ENCODE assay signal across 8 cellular contexts in genomic region chr2:177393381-177393780, GRCh38. TPM values are rescaled to one million over a fixed set of nuclear protein-coding genes. Genes with fewer than 3 reads are reported as not detected.
DNase-seq lines count a peak whose midpoint lies in the region; ATAC-seq and TF ChIP-seq lines count a peak whose summit lies in the region.

No MANE protein-coding gene starts in this region.

- no peaks in the 10 kb centered on the region for H3K36me3 ChIP-seq in ovary

- ATAC-seq in SK-N-SH treated with all-trans-retinoic acid at 6 μM for 48 hours (peak; percentile 5; the same call in 2 of the 3 replicates), HG02798 (IDR thresholded peaks at IDR 0.05; ENCODE audit: poor library complexity, unreplicated experiment) (no peak), HG03045 (IDR thresholded peaks at IDR 0.05; ENCODE audit: unreplicated experiment) (no peak)

- TF ChIP-seq CTCF in epithelial cell of proximal tubule (conservative IDR thresholded peaks at IDR 0.05; ENCODE audit: low read depth, low read length) (no peak), ovary (IDR thresholded peaks at IDR 0.05) (no peak)

- TF ChIP-seq EP300 in ovary (IDR thresholded peaks at IDR 0.05): no peak

- H3K27ac ChIP-seq in ovary: peak overlapping the region in 1 of 2 donors; percentile 33

- H3K9me3 ChIP-seq in ovary: no peaks in the 10 kb centered on the region

- H3K4me1 ChIP-seq in ovary (ENCODE audit: insufficient read depth): peaks cover 2% of the 10 kb centered on the region

- 2 to 10% (median 2%) methylated on average over 6 of the region's 6 CpGs for WGBS in ovary, 3 donors

- no peaks in the 10 kb centered on the region for H3K27me3 ChIP-seq in ovary

- intact Hi-C loops in ovary (cut with DNase I): no loop called here

- peak overlapping the region; percentile 88 for H3K4me3 ChIP-seq in epithelial cell of proximal tubule (ENCODE audit: low read depth, low read length)
- H3K4me3 ChIP-seq in ovary: peak overlapping the region; percentile 96

- TF ChIP-seq POLR2A in ovary (IDR thresholded peaks at IDR 0.05): no peak

- DNase-seq in activated CD4-positive, alpha-beta T cell treated with anti-CD3 and anti-CD28 coated beads for 48 hours: peak; percentile 32
- no peak for DNase-seq in activated CD4-positive, alpha-beta T cell treated with anti-CD3 and anti-CD28 coated beads for 1 hour
- DNase-seq in epithelial cell of proximal tubule (ENCODE audit: low read depth) (no peak), ovary (no peak), SKM-1 treated with dmso at 0.1 percent for 144 hours (lab: John Stamatoyannopoulos, UW; ENCODE audit: unreplicated experiment) (no peak)

TF ChIP-seq in SK-N-SH treated with all-trans-retinoic acid at 6 μM for 48 hours, 23 proteins besides CTCF, POLR2A, EP300 and RAD21:
- TF ChIP-seq PPARA (CRISPR knock-in tag; IDR thresholded peaks at IDR 0.05; ENCODE audit: borderline replicate concordance): no peak
- TF ChIP-seq ZC3H10 (CRISPR knock-in tag; IDR thresholded peaks at IDR 0.05): no peak

RNA-seq across cellular contexts. Expression of gene AGPS, which starts 0.8 kb away (rescaled TPM):
- total RNA-seq in epithelial cell of proximal tubule: 36.8 and 38.7 TPM in 2 replicates
- 10 to 100 TPM; 19.1 to 31.5 (median 21.3) TPM for total RNA-seq in ovary
- 10 to 100 TPM in 1 of 2 donors, 1 to 10 TPM in 1; 5.4 to 21.5 TPM for polyA plus RNA-seq in ovary
